Comparison of ENCODE assay signal across 13 cellular contexts in genomic region chr22:34055525-34056200, GRCh38.
DNase-seq lines count a peak whose midpoint lies in the region; ATAC-seq and TF ChIP-seq lines count a peak whose summit lies in the region.
"Had no signal": no experiment of that assay in that cellular context is flagged by ENCODE, and none has a peak within 500 bp of the region (broad histone marks: within the 10 kb centered on the region; RNA-seq: fewer than 3 reads in every experiment).

No MANE protein-coding gene starts in this region.

- no peak overlapping the region for H4K91ac ChIP-seq in neuronal stem cell (ENCODE audit: low read depth, low read length, poor library complexity)

- no peak overlapping the region for H3K14ac ChIP-seq in neuronal stem cell (ENCODE audit: low read length)

- no peak for ATAC-seq in activated CD8-positive, alpha-beta T cell treated with anti-CD3 and anti-CD28 coated beads for 36 hours
- no peak for ATAC-seq in activated CD8-positive, alpha-beta T cell treated with anti-CD3 and anti-CD28 coated beads, Interleukin-2, amount 10 ng/mL, durations not matched to agents 7 days and 5 days
- ATAC-seq in WTC11 (peak; percentile 92), GM18517 (IDR thresholded peaks at IDR 0.05; ENCODE audit: unreplicated experiment) (no peak)
- ATAC-seq: left lung had no signal

- H3K4me2 ChIP-seq in neuronal stem cell (ENCODE audit: insufficient read depth, low read length, poor library complexity, severe bottlenecking): no peak overlapping the region

- no peaks in the 10 kb centered on the region for H3K27me3 Mint-ChIP-seq in activated CD8-positive, alpha-beta T cell treated with anti-CD3 and anti-CD28 coated beads for 36 hours
- no peaks in the 10 kb centered on the region for H3K27me3 Mint-ChIP-seq in activated CD8-positive, alpha-beta T cell treated with anti-CD3 and anti-CD28 coated beads, Interleukin-2, amount 10 ng/mL, durations not matched to agents 7 days and 5 days (ENCODE audit: low read depth)
- peaks cover 6% of the 10 kb centered on the region for H3K27me3 Mint-ChIP-seq in WTC11 (ENCODE audit: low read depth)
- peaks cover 7% of the 10 kb centered on the region for H3K27me3 Mint-ChIP-seq in activated naive CD8-positive, alpha-beta T cell treated with anti-CD3 and anti-CD28 coated beads for 36 hours
- H3K27me3 Mint-ChIP-seq: CD4-positive, alpha-beta memory T cell had no signal

- H3K9ac ChIP-seq in neuronal stem cell (ENCODE audit: low read depth, low read length, poor library complexity): no peak overlapping the region

- no peak overlapping the region for H3K4ac ChIP-seq in neuronal stem cell (ENCODE audit: low read length)

- no peaks in the 10 kb centered on the region for H3K4me1 Mint-ChIP-seq in activated CD8-positive, alpha-beta T cell treated with anti-CD3 and anti-CD28 coated beads for 36 hours (ENCODE audit: low read depth)
- H3K4me1 Mint-ChIP-seq in activated CD8-positive, alpha-beta T cell treated with anti-CD3 and anti-CD28 coated beads, Interleukin-2, amount 10 ng/mL, durations not matched to agents 7 days and 5 days (ENCODE audit: low read depth): no peaks in the 10 kb centered on the region
- peaks cover 3% of the 10 kb centered on the region; the same call in 1 of the 2 replicates for H3K4me1 Mint-ChIP-seq in WTC11
- no peaks in the 10 kb centered on the region for H3K4me1 Mint-ChIP-seq in activated naive CD8-positive, alpha-beta T cell treated with anti-CD3 and anti-CD28 coated beads for 36 hours
- H3K4me1 Mint-ChIP-seq: CD4-positive, alpha-beta memory T cell had no signal

- DNase-seq in activated CD8-positive, alpha-beta T cell treated with anti-CD3 and anti-CD28 coated beads for 36 hours: peak; percentile 8
- DNase-seq in activated CD8-positive, alpha-beta T cell treated with anti-CD3 and anti-CD28 coated beads, Interleukin-2, amount 10 ng/mL, durations not matched to agents 7 days and 5 days: no peak
- DNase-seq in NCI-H1048 (lab: John Stamatoyannopoulos, UW): peak; percentile 22
- peak; percentile 70 for DNase-seq in WTC11 (ENCODE audit: low spot score)
- peak; percentile 35 for DNase-seq in neuronal stem cell (ENCODE audit: low spot score)
- no peak for DNase-seq in T1000 (lab: John Stamatoyannopoulos, UW)
- DNase-seq in activated naive CD8-positive, alpha-beta T cell treated with anti-CD3 and anti-CD28 coated beads for 36 hours: no peak
- DNase-seq: activated CD4-positive, CD25-positive, alpha-beta regulatory T cell treated with anti-CD3 and anti-CD28 coated beads, Interleukin-2, amount 50 U/mL, for 72 hours; CD4-positive, alpha-beta memory T cell; left lung; NCI-H1436 treated with DMSO at 0.1 percent for 48 hours; spleen had no signal

- no peak overlapping the region for H3K4me3 ChIP-seq in neuronal stem cell (ENCODE audit: low read length in 2 of 2)
- H3K4me3 ChIP-seq: left lung, spleen had no signal

- POLR2A ChIA-PET in activated CD8-positive, alpha-beta T cell treated with anti-CD3 and anti-CD28 coated beads for 36 hours (lab: Charles Lee): no interaction called here
- POLR2A ChIA-PET in activated CD8-positive, alpha-beta T cell treated with anti-CD3 and anti-CD28 coated beads, Interleukin-2, amount 10 ng/mL, durations not matched to agents 7 days and 5 days (lab: Charles Lee): no interaction called here
- POLR2A ChIA-PET in WTC11 (lab: Charles Lee): no interaction called here

- intact Hi-C loops in activated CD8-positive, alpha-beta T cell treated with anti-CD3 and anti-CD28 coated beads for 36 hours (cut with micrococcal nuclease): no loop called here

- peaks cover 6% of the 10 kb centered on the region for H3K9me3 Mint-ChIP-seq in activated CD8-positive, alpha-beta T cell treated with anti-CD3 and anti-CD28 coated beads for 36 hours
- no peaks in the 10 kb centered on the region for H3K9me3 Mint-ChIP-seq in activated CD8-positive, alpha-beta T cell treated with anti-CD3 and anti-CD28 coated beads, Interleukin-2, amount 10 ng/mL, durations not matched to agents 7 days and 5 days (ENCODE audit: insufficient read depth)
- peaks cover 42% of the 10 kb centered on the region for H3K9me3 Mint-ChIP-seq in WTC11
- H3K9me3 Mint-ChIP-seq in activated naive CD8-positive, alpha-beta T cell treated with anti-CD3 and anti-CD28 coated beads for 36 hours: peaks cover 9% of the 10 kb centered on the region

- H3K36me3 Mint-ChIP-seq in activated CD8-positive, alpha-beta T cell treated with anti-CD3 and anti-CD28 coated beads for 36 hours (ENCODE audit: low read depth): no peaks in the 10 kb centered on the region
- no peaks in the 10 kb centered on the region for H3K36me3 Mint-ChIP-seq in activated CD8-positive, alpha-beta T cell treated with anti-CD3 and anti-CD28 coated beads, Interleukin-2, amount 10 ng/mL, durations not matched to agents 7 days and 5 days (ENCODE audit: low read depth)
- peaks cover 14% of the 10 kb centered on the region for H3K36me3 Mint-ChIP-seq in WTC11
- no peaks in the 10 kb centered on the region for H3K36me3 Mint-ChIP-seq in activated naive CD8-positive, alpha-beta T cell treated with anti-CD3 and anti-CD28 coated beads for 36 hours
- H3K36me3 Mint-ChIP-seq: CD4-positive, alpha-beta memory T cell had no signal

- H3K27ac Mint-ChIP-seq in activated CD8-positive, alpha-beta T cell treated with anti-CD3 and anti-CD28 coated beads for 36 hours: no peak overlapping the region
- H3K27ac Mint-ChIP-seq in activated CD8-positive, alpha-beta T cell treated with anti-CD3 and anti-CD28 coated beads, Interleukin-2, amount 10 ng/mL, durations not matched to agents 7 days and 5 days: no peak overlapping the region
- no peak overlapping the region for H3K27ac Mint-ChIP-seq in WTC11
- H3K27ac Mint-ChIP-seq in activated naive CD8-positive, alpha-beta T cell treated with anti-CD3 and anti-CD28 coated beads for 36 hours: no peak overlapping the region
- H3K27ac Mint-ChIP-seq: CD4-positive, alpha-beta memory T cell had no signal

- no peaks in the 10 kb centered on the region for H3K27me3 ChIP-seq in neuronal stem cell (ENCODE audit: control insufficient read depth in 3 of 3, insufficient read depth in 3 of 3, low read depth in 1 of 3, low read length in 3 of 3)
- H3K27me3 ChIP-seq: left lung had no signal

- H4K8ac ChIP-seq in neuronal stem cell (ENCODE audit: low read depth, low read length): no peak overlapping the region

- H3K79me1 ChIP-seq in neuronal stem cell (ENCODE audit: low read depth, low read length): no peaks in the 10 kb centered on the region

- H3K18ac ChIP-seq in neuronal stem cell (ENCODE audit: low read length): no peak overlapping the region

- no peak overlapping the region for H2BK12ac ChIP-seq in neuronal stem cell (ENCODE audit: low read length)

- no peak overlapping the region for H2AK5ac ChIP-seq in neuronal stem cell (ENCODE audit: low read depth, low read length)

- CTCF ChIA-PET in activated CD8-positive, alpha-beta T cell treated with anti-CD3 and anti-CD28 coated beads for 36 hours (lab: Charles Lee): no interaction called here
- CTCF ChIA-PET in activated CD8-positive, alpha-beta T cell treated with anti-CD3 and anti-CD28 coated beads, Interleukin-2, amount 10 ng/mL, durations not matched to agents 7 days and 5 days (lab: Charles Lee): no interaction called here
- CTCF ChIA-PET in WTC11 (lab: Charles Lee): interaction anchor here (0.6 to 1.5 kb wide), 12 partner anchors 9 to 1086 kb away, joined by 3 to 10 read pairs (median 3); no protein-coding TSS in a partner anchor

- H2BK15ac ChIP-seq in neuronal stem cell (ENCODE audit: low read length): no peak overlapping the region

- H3K4me3 Mint-ChIP-seq in activated CD8-positive, alpha-beta T cell treated with anti-CD3 and anti-CD28 coated beads for 36 hours: no peak overlapping the region
- H3K4me3 Mint-ChIP-seq in activated CD8-positive, alpha-beta T cell treated with anti-CD3 and anti-CD28 coated beads, Interleukin-2, amount 10 ng/mL, durations not matched to agents 7 days and 5 days: no peak overlapping the region
- H3K4me3 Mint-ChIP-seq in WTC11: no peak overlapping the region
- no peak overlapping the region for H3K4me3 Mint-ChIP-seq in activated naive CD8-positive, alpha-beta T cell treated with anti-CD3 and anti-CD28 coated beads for 36 hours
- H3K4me3 Mint-ChIP-seq: CD4-positive, alpha-beta memory T cell had no signal

- H3K4me1 ChIP-seq in neuronal stem cell (ENCODE audit: control insufficient read depth in 2 of 2, insufficient read depth in 1 of 2, low read depth in 1 of 2, low read length in 2 of 2): no peaks in the 10 kb centered on the region
- H3K4me1 ChIP-seq: left lung, spleen had no signal

- TF ChIP-seq CTCF in activated CD8-positive, alpha-beta T cell treated with anti-CD3 and anti-CD28 coated beads for 36 hours (IDR thresholded peaks at IDR 0.05): no peak
- TF ChIP-seq CTCF in WTC11 (IDR thresholded peaks at IDR 0.05): no peak

- H3K9me3 ChIP-seq in neuronal stem cell (replicated peaks in 1 of 2; ENCODE audit: control insufficient read depth in 2 of 2, insufficient read depth in 1 of 2, low read depth in 1 of 2, low read length in 2 of 2): peaks cover 5 to 6% of the 10 kb centered on the region in 2 donors

- H3K23ac ChIP-seq in neuronal stem cell (ENCODE audit: low read depth, low read length, poor library complexity): no peak overlapping the region

- WGBS in neuronal stem cell (ENCODE audit: extremely low coverage in 2 of 2, insufficient read length in 2 of 2, insufficient replicate concordance in 1 of 2), 2 donors: no CpG with 5 or more reads among the region's 3 CpGs

- H2BK5ac ChIP-seq in neuronal stem cell (ENCODE audit: low read length): no peak overlapping the region

- no peaks in the 10 kb centered on the region for H3K36me3 ChIP-seq in neuronal stem cell (replicated peaks in 1 of 2; ENCODE audit: control insufficient read depth in 2 of 2, insufficient read depth in 2 of 2, low read length in 2 of 2)
- H3K36me3 ChIP-seq: left lung, spleen had no signal

- H2BK120ac ChIP-seq in neuronal stem cell (ENCODE audit: low read depth, low read length): no peak overlapping the region

- H2AFZ ChIP-seq in neuronal stem cell (ENCODE audit: low read length): no peak overlapping the region

- no peak overlapping the region for H3K27ac ChIP-seq in neuronal stem cell (replicated peaks; ENCODE audit: low read length)
- H3K27ac ChIP-seq: left lung, spleen had no signal

Comparison
In these comparisons a context has a peak if more than half of its experiments do, and no peak if none do; other contexts are left out.
1. DNase-seq: peak in activated CD8-positive, alpha-beta T cell treated with anti-CD3 and anti-CD28 coated beads for 36 hours (single experiment), NCI-H1048 (single experiment), WTC11 (single experiment) and neuronal stem cell (single experiment); none in activated CD8-positive, alpha-beta T cell treated with anti-CD3 and anti-CD28 coated beads, Interleukin-2, amount 10 ng/mL, durations not matched to agents 7 days and 5 days (single experiment), T1000 (single experiment) and activated naive CD8-positive, alpha-beta T cell treated with anti-CD3 and anti-CD28 coated beads for 36 hours (single experiment).